8 cellular contexts compared by ENCODE assay signal in the genomic region with DNA sequence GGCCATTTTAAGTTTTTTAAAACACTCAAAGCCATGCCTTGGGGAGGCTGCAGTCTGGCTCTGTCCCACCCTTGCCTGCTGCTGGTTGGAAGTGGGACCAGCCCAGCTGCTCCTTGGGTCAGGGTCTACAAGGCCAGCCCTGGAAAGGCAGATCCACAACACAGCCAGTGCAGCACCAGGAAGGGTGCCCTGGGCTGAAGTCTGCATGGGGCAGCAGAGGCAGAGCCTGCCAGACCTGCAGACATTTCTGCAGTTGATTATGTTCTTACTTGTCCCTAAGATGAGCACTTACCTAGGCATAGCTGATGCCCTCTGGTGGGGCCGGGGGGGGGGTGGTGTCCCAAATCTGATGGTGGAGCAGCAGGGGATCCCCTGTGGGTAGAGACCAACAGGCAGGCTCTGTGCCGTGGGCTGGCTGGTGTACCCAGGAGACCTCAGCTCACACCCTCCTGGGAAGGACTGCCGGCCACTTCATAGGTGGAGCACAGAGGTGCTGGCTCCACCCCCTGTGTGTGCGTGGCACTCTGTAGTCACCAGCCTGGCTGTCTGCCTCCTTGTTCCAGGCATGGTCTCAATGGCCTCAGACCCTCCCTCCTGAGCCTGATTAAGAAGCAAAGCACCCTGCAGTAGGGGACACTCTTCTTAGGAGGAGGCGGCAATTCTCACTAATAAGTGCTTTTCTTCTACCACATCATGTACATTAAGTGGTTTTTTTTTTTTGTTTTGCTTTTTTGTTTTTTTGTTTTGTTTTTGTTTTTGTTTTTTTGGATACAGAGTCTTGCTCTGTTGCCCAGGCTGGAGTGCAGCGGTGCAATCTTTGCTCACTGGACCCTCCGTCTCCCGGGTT.
DNase-seq lines count a peak whose midpoint lies in the region; ATAC-seq and TF ChIP-seq lines count a peak whose summit lies in the region.

No MANE protein-coding gene starts in this region.

- ATAC-seq in GM19452 (IDR thresholded peaks at IDR 0.05; ENCODE audit: unreplicated experiment) (peak; percentile 54), HG03196 (IDR thresholded peaks at IDR 0.05; ENCODE audit: unreplicated experiment) (peak; percentile 70), left ventricle myocardium superior (peak; percentile 77)

- H3K4me3 ChIP-seq in foreskin fibroblast (ENCODE audit: low read depth in 1 of 2, low read length in 2 of 2) = no peak overlapping the region

- DNase-seq in left ventricle myocardium superior = peak; percentile 48
- no peak for DNase-seq in activated T-cell treated with anti-CD3 and anti-CD28 coated beads, Interleukin-2, amount 50 U/mL, for 48 hours
- DNase-seq in pons (ENCODE audit: low spot score) = no peak
- DNase-seq in foreskin fibroblast = no peak
- DNase-seq in hepatic stellate cell (ENCODE audit: low spot score) = no peak

- intact Hi-C loops in left ventricle myocardium superior (cut with micrococcal nuclease) = no loop called here

- peak; percentile 15 for TF ChIP-seq CTCF in GM12873 (IDR thresholded peaks at IDR 0.05; ENCODE audit: insufficient read depth, low read depth, low read length, missing control alignments)
- TF ChIP-seq CTCF in foreskin fibroblast (IDR thresholded peaks at IDR 0.05; ENCODE audit: low read depth, low read length) = no peak
